22 cellular contexts compared by ENCODE assay signal in the genomic region with DNA sequence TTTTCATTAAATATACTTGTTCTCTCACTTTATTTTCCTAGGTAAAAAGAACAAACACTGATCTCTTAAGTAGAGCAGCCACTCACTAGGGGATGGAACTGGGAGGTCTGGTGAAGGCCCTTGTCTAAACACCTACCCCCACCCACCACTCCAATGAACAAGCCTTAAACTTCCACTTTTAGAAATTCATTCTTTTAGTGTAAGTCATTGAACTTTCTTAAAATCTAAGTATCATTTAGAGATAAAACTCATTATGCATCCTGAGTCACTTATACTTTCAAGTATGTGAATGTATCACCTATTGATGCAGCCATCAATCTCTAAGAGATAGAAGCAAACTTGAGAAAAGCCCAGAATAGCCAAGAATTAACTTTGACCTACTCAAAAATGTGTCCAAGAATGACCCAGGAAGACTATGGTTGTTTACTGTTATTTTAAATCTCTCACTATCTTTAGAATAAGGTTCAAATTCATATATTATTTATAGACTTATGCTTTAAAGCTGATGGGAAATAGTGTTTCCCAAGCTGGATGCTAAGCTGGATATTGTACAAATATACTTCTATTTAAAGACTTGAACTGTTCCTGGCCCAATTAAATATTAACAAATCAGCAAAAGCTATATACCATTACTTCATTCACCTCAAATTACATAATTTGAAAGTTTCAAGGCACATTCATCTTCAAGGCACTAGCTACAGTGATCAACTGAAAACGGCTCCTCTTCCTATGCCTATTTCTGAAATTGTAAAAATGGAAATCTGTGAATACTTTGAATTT. TPM values are rescaled to one million over a fixed set of nuclear protein-coding genes. Genes with fewer than 3 reads are reported as not detected.
DNase-seq lines count a peak whose midpoint lies in the region; ATAC-seq, FAIRE-seq and TF ChIP-seq lines count a peak whose summit lies in the region.
"Had no signal": no experiment of that assay in that cellular context is flagged by ENCODE, and none has a peak within 500 bp of the region (broad histone marks: within the 10 kb centered on the region; RNA-seq: fewer than 3 reads in every experiment).

No MANE protein-coding gene starts in this region.

- H3K36me3 Mint-ChIP-seq in activated naive CD4-positive, alpha-beta T cell treated with anti-CD3 and anti-CD28 coated beads for 36 hours (ENCODE audit: low read depth): peaks cover 11% of the 10 kb centered on the region
- peaks cover 18% of the 10 kb centered on the region for H3K36me3 Mint-ChIP-seq in activated naive CD4-positive, alpha-beta T cell treated with anti-CD3 and anti-CD28 coated beads, Interleukin-2, amount 10 ng/mL, durations not matched to agents 7 days and 5 days
- H3K36me3 Mint-ChIP-seq: CD14-positive monocyte had no signal

- H3K27me3 ChIP-seq in GM23248 (replicated peaks; ENCODE audit: insufficient read depth) (no peaks in the 10 kb centered on the region), prostate gland (replicated peaks; ENCODE audit: insufficient read depth) (no peaks in the 10 kb centered on the region)
- H3K27me3 ChIP-seq: BLaER1 had no signal

- H3K4me3 ChIP-seq in GM23248: no peak overlapping the region
- H3K4me3 ChIP-seq in prostate gland: no peak overlapping the region
- H3K4me3 ChIP-seq: BLaER1 had no signal

- peak overlapping the region; percentile 24 for H3K27ac Mint-ChIP-seq in activated naive CD4-positive, alpha-beta T cell treated with anti-CD3 and anti-CD28 coated beads for 36 hours
- H3K27ac Mint-ChIP-seq in activated naive CD4-positive, alpha-beta T cell treated with anti-CD3 and anti-CD28 coated beads, Interleukin-2, amount 10 ng/mL, durations not matched to agents 7 days and 5 days: no peak overlapping the region
- H3K27ac Mint-ChIP-seq: CD14-positive monocyte; CD4-positive, alpha-beta memory T cell; HFFc6 had no signal

- H3K4me3 Mint-ChIP-seq in activated naive CD4-positive, alpha-beta T cell treated with anti-CD3 and anti-CD28 coated beads for 36 hours: no peak overlapping the region
- H3K4me3 Mint-ChIP-seq in activated naive CD4-positive, alpha-beta T cell treated with anti-CD3 and anti-CD28 coated beads, Interleukin-2, amount 10 ng/mL, durations not matched to agents 7 days and 5 days: no peak overlapping the region
- H3K4me3 Mint-ChIP-seq: CD14-positive monocyte; CD4-positive, alpha-beta memory T cell; HFFc6 had no signal

- H3K4me1 Mint-ChIP-seq in activated naive CD4-positive, alpha-beta T cell treated with anti-CD3 and anti-CD28 coated beads for 36 hours (ENCODE audit: low read depth): peaks cover 51% of the 10 kb centered on the region
- no peaks in the 10 kb centered on the region for H3K4me1 Mint-ChIP-seq in activated naive CD4-positive, alpha-beta T cell treated with anti-CD3 and anti-CD28 coated beads, Interleukin-2, amount 10 ng/mL, durations not matched to agents 7 days and 5 days
- H3K4me1 Mint-ChIP-seq: CD14-positive monocyte had no signal

- no peaks in the 10 kb centered on the region for H3K9me3 Mint-ChIP-seq in activated naive CD4-positive, alpha-beta T cell treated with anti-CD3 and anti-CD28 coated beads for 36 hours
- no peaks in the 10 kb centered on the region for H3K9me3 Mint-ChIP-seq in activated naive CD4-positive, alpha-beta T cell treated with anti-CD3 and anti-CD28 coated beads, Interleukin-2, amount 10 ng/mL, durations not matched to agents 7 days and 5 days
- H3K9me3 Mint-ChIP-seq: CD14-positive monocyte, HFFc6 had no signal

- H4K20me1 ChIP-seq in GM23248 (ENCODE audit: insufficient read depth): no peaks in the 10 kb centered on the region

- H3K4me2 ChIP-seq in GM23248 (ENCODE audit: unreplicated experiment): peak overlapping the region; percentile 10
- H3K4me2 ChIP-seq: BLaER1 had no signal

- 95 to 100% methylated on average over 1 of the region's 1 CpG for WGBS in GM23248 (ENCODE audit: low coverage in 1 of 2, low lambda C conversion rate in 2 of 2, missing lambda C conversion rate in 2 of 2), 2 experiments
- 88% methylated on average over 1 of the region's 1 CpG for whole genome bisulfite sequencing in prostate gland

- H3K9me2 ChIP-seq in GM23248 (ENCODE audit: insufficient read depth): no peaks in the 10 kb centered on the region; the same call in 1 of the 2 replicates

- no peak overlapping the region for H3K27ac ChIP-seq in GM23248
- no peak overlapping the region for H3K27ac ChIP-seq in prostate gland
- H3K27ac ChIP-seq: BLaER1 had no signal

- no peak overlapping the region for H3K9ac ChIP-seq in GM23248
- H3K9ac ChIP-seq: BLaER1 had no signal

- H3K27me3 Mint-ChIP-seq in activated naive CD4-positive, alpha-beta T cell treated with anti-CD3 and anti-CD28 coated beads for 36 hours (ENCODE audit: low read depth): no peaks in the 10 kb centered on the region
- no peaks in the 10 kb centered on the region for H3K27me3 Mint-ChIP-seq in activated naive CD4-positive, alpha-beta T cell treated with anti-CD3 and anti-CD28 coated beads, Interleukin-2, amount 10 ng/mL, durations not matched to agents 7 days and 5 days
- H3K27me3 Mint-ChIP-seq: CD4-positive, alpha-beta memory T cell had no signal

- in situ Hi-C loops in GM23248 (cut with MboI): no loop called here

- FAIRE-seq in islet of Langerhans (lab: Jason Lieb, UNC): peak; percentile 90
- FAIRE-seq: GM12892, GM18507, HTR-8/SVneo had no signal

- DNase-seq in activated CD4-positive, CD25-positive, alpha-beta regulatory T cell treated with anti-CD3 and anti-CD28 coated beads, Interleukin-2, amount 50 U/mL, for 72 hours: no peak
- no peak for DNase-seq in activated naive CD4-positive, alpha-beta T cell treated with anti-CD3 and anti-CD28 coated beads for 36 hours
- DNase-seq in activated naive CD4-positive, alpha-beta T cell treated with anti-CD3 and anti-CD28 coated beads, Interleukin-2, amount 10 ng/mL, durations not matched to agents 7 days and 5 days: no peak
- peak; percentile 8 for DNase-seq in GM23248
- DNase-seq in prostate gland (ENCODE audit: low spot score): no peak
- DNase-seq: 8988T; CD4-positive, alpha-beta memory T cell; DMS153; DMS79; GDM1; GOT3; H7; HFFc6 had no signal

- no peak for TF ChIP-seq CTCF in prostate gland (IDR thresholded peaks at IDR 0.05)

- peaks cover 96% of the 10 kb centered on the region for H3K79me2 ChIP-seq in GM23248 (ENCODE audit: insufficient read depth)

- H2AFZ ChIP-seq in GM23248: no peak overlapping the region

- CTCF ChIA-PET in activated naive CD4-positive, alpha-beta T cell treated with anti-CD3 and anti-CD28 coated beads for 36 hours (lab: Charles Lee): no interaction called here
- CTCF ChIA-PET in activated naive CD4-positive, alpha-beta T cell treated with anti-CD3 and anti-CD28 coated beads, Interleukin-2, amount 10 ng/mL, durations not matched to agents 7 days and 5 days (lab: Charles Lee): no interaction called here

- intact Hi-C loops in activated naive CD4-positive, alpha-beta T cell treated with anti-CD3 and anti-CD28 coated beads for 36 hours (cut with micrococcal nuclease): loop anchor here (2.0 kb wide), 1 partner anchor 19 kb away; no protein-coding TSS in a partner anchor
- intact Hi-C loops in prostate gland (cut with DNase I): no loop called here

- no peaks in the 10 kb centered on the region for H3K9me3 ChIP-seq in GM23248 (ENCODE audit: low read depth)
- H3K9me3 ChIP-seq in prostate gland: no peaks in the 10 kb centered on the region
- H3K9me3 ChIP-seq: BLaER1 had no signal

- 0 out of 2 replicates have a peak, but pooled peaks cover 4% of the 10 kb centered on the region for H3K36me3 ChIP-seq in GM23248 (ENCODE audit: low read depth)
- no peaks in the 10 kb centered on the region for H3K36me3 ChIP-seq in prostate gland

- H3F3A ChIP-seq in GM23248 (ENCODE audit: insufficient read depth): peaks cover 18% of the 10 kb centered on the region

- no peak for TF ChIP-seq POLR2A in prostate gland (IDR thresholded peaks at IDR 0.05)

- H3K4me1 ChIP-seq in GM23248 (ENCODE audit: insufficient read depth): peaks cover 20% of the 10 kb centered on the region
- no peaks in the 10 kb centered on the region for H3K4me1 ChIP-seq in prostate gland (replicated peaks)
- H3K4me1 ChIP-seq: BLaER1 had no signal

- peak; percentile 49 to 51 for ATAC-seq in activated CD4-positive, CD25-positive, alpha-beta regulatory T cell treated with anti-CD3 and anti-CD28 coated beads, Interleukin-2, amount 50 U/mL, for 24 hours
- ATAC-seq in HG03378 (IDR thresholded peaks at IDR 0.05; ENCODE audit: unreplicated experiment): no peak
- ATAC-seq: HCT116 had no signal

RNA-seq across cellular contexts. Expression of a gene that starts 49.5 kb away (rescaled TPM):
- total RNA-seq in activated naive CD4-positive, alpha-beta T cell treated with anti-CD3 and anti-CD28 coated beads for 36 hours: 10 to 100 TPM; 75.7 to 78.3 TPM
- 94.5 and 104 TPM in 2 replicates for total RNA-seq in GM23248 (2014; rRNA removed; shearing (Covaris generic))
- 74.4 and 78.8 TPM in 2 replicates for polyA plus RNA-seq in GM23248 (2016; fragmentation: Nextera tagmentation; extraction: Ambion mirVana)
- total RNA-seq in prostate gland: 10 to 100 TPM; 48.7 to 88.8 TPM
